In the genomic region with DNA sequence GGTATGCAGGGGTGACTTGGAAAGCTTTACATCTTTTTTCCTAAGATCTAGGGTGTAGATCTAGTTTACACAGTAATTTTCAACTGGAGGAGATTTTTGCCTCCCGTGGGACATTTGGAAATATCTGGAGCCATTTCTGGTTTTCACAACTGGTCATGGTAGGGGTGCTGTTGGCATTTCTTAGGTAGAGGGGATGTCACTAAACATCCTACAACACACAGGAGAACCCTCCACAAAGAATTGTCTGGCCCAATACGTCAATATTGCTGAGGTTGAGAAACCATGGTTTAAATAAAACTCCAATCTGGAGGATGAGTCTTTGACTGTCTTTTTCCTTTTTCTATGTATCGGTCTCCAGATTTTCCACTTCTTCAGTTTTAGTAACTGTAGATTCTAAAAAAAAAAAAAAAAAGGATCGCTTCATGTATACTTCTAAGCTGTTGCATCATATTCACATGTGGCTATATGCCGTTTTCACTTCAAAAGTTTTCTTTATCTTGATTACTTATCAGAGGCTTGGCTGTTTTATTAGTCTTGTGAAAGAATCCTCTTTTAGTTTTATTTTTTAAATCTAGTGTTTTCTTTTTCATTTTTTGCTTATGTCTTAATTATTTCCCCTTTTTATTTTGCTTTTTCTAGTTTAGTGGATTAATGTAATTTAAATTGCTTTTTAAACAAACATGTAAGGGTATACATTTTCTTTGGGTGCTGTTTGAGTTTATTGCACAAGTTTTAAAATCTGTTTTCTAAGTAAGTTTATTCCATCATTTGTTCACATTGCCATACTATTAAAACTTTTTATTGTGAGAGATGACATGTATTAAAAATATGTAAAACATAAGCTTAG, we compare ENCODE assay signal across 11 cellular contexts.
"Had no signal": no experiment of that assay in that cellular context is flagged by ENCODE, and none has a peak within 500 bp of the region (broad histone marks: within the 10 kb centered on the region; RNA-seq: fewer than 3 reads in every experiment).

No MANE protein-coding gene starts in this region.

- H3K4me1 Mint-ChIP-seq: neural crest cell had no signal

- H3K4me3 Mint-ChIP-seq: activated CD8-positive, alpha-beta memory T cell treated with anti-CD3 and anti-CD28 coated beads, Interleukin-2, amount 10 ng/mL, durations not matched to agents 7 days and 5 days; activated T-cell treated with anti-CD3 and anti-CD28 coated beads, Interleukin-2, amount 50 U/mL, for 4 hours; endodermal cell; neural crest cell; T-helper 17 cell had no signal

- DNase-seq: activated CD8-positive, alpha-beta memory T cell treated with anti-CD3 and anti-CD28 coated beads, Interleukin-2, amount 10 ng/mL, durations not matched to agents 7 days and 5 days; activated gamma-delta T cell treated with Interleukin-2 at 50 U/mL for 16 hours; activated T-cell treated with anti-CD3 and anti-CD28 coated beads, Interleukin-2, amount 50 U/mL, for 4 hours; endodermal cell; islet precursor cell; ovary; stimulated activated CD4-positive, alpha-beta T cell treated with anti-CD3 and anti-CD28 coated beads, Interleukin-15, amount 100 ng/mL, for 24 hours; stimulated activated CD4-positive, alpha-beta T cell treated with anti-CD3 and anti-CD28 coated beads, Interleukin-4, amount 100 ng/mL, for 24 hours; T-helper 17 cell had no signal

- H3K27ac Mint-ChIP-seq: activated CD8-positive, alpha-beta memory T cell treated with anti-CD3 and anti-CD28 coated beads, Interleukin-2, amount 10 ng/mL, durations not matched to agents 7 days and 5 days; endodermal cell; T-helper 17 cell had no signal

- H3K9me3 Mint-ChIP-seq: activated T-cell treated with anti-CD3 and anti-CD28 coated beads, Interleukin-2, amount 50 U/mL, for 4 hours; endodermal cell; neural crest cell had no signal

- ATAC-seq: activated CD8-positive, alpha-beta memory T cell treated with anti-CD3 and anti-CD28 coated beads, Interleukin-2, amount 10 ng/mL, durations not matched to agents 7 days and 5 days; activated T-cell treated with anti-CD3 and anti-CD28 coated beads, Interleukin-2, amount 50 U/mL, for 4 hours; T-helper 17 cell had no signal

- H3K4me3 ChIP-seq: ascending aorta, ovary had no signal
